In the genomic region with DNA sequence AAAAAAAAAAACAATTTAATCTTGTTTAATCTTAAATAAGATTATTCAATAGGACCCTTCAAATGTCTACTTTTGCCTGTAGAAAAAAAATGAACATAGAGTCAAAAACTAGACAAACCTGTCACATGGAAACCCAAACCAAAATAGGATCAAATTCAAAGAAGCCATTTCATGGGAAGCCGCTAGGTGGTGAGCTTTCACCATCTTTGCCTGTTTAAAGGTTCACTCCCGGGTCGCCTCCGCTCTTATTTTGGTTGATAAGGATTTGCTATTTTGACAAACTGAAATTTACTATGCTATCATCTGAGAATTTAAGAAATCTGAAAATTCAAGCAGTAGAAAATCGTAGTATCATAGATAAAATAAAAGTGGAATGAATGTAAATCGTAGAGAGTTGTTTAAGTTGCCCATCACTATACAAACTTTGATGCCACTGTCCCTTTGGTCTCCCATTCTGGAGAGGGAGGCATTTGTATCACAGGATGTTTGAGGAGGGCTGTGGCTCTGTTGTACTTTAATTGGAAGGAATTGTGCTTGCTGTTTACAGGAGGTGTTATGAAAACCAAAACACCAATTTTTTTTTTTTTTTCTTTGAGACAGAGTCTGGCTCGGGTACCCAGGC, we compare ENCODE assay signal across 8 cellular contexts. TPM values are rescaled to one million over a fixed set of nuclear protein-coding genes. Genes with fewer than 3 reads are reported as not detected.
DNase-seq lines count a peak whose midpoint lies in the region; ATAC-seq and TF ChIP-seq lines count a peak whose summit lies in the region.

No MANE protein-coding gene starts in this region.

- no peak for TF ChIP-seq EP300 in transverse colon (IDR thresholded peaks at IDR 0.05; ENCODE audit: low read depth)

- intact Hi-C loops in breast epithelium (cut with DNase I; ENCODE audit: low total_unique reads) (no loop called here), left colon (cut with DNase I, micrococcal nuclease) (loop anchor here in 1 of 2 donors (10.0 kb wide), 3 partner anchors 307 to 657 kb away; no protein-coding TSS in a partner anchor), transverse colon (cut with DNase I; ENCODE audit: low total_unique reads) (loop anchor here (5.0 to 10.0 kb wide), 2 partner anchors 367 to 1551 kb away; no protein-coding TSS in a partner anchor)

- in situ Hi-C loops in transverse colon (cut with MboI; ENCODE audit: low pct_ligation_motif_present in 1 of 4, low pct_unique_long_range_greater_than_20kb in 1 of 4, low sequenced_read_pairs in 3 of 4): loop anchor here (25.0 kb wide), 5 partner anchors 124 to 1024 kb away; no protein-coding TSS in a partner anchor

- TF ChIP-seq CTCF in breast epithelium (IDR thresholded peaks at IDR 0.05) (peak; percentile 67 to 89 (median 80)), transverse colon (IDR thresholded peaks at IDR 0.05) (peak; percentile 78 to 88 (median 81))

- H3K4me3 ChIP-seq in breast epithelium (no peak overlapping the region), transverse colon (no peak overlapping the region)

- H3K4me1 ChIP-seq in breast epithelium (no peaks in the 10 kb centered on the region), transverse colon (peaks cover 0 to 3% (median 0%) of the 10 kb centered on the region in 4 donors)

- DNase-seq in D341Med (ENCODE audit: low spot score) (peak; percentile 73), HuH-7 (ENCODE audit: low spot score) (peak; percentile 43), NOMO-1 (lab: John Stamatoyannopoulos, UW; ENCODE audit: unreplicated experiment in 2 of 2) (peak; percentile 67 to 70), breast epithelium (ENCODE audit: low spot score in 2 of 2) (peak in 1 of 2 donors; percentile 42), left colon (peak in 1 of 2 donors; percentile 36), transverse colon (peak; percentile 37)

- H3K27ac ChIP-seq in breast epithelium: no peak overlapping the region
- no peak overlapping the region for H3K27ac ChIP-seq in transverse colon

- ATAC-seq in GM19035 (IDR thresholded peaks at IDR 0.05; ENCODE audit: unreplicated experiment) (peak; percentile 71), left colon (peak; percentile 72), HG03025 (IDR thresholded peaks at IDR 0.05; ENCODE audit: low FRiP score, unreplicated experiment) (no peak)

- H3K36me3 ChIP-seq in breast epithelium: no peaks in the 10 kb centered on the region
- H3K36me3 ChIP-seq in transverse colon: no peaks in the 10 kb centered on the region

- H3K27me3 ChIP-seq in breast epithelium: no peaks in the 10 kb centered on the region
- H3K27me3 ChIP-seq in transverse colon: no peaks in the 10 kb centered on the region

- H3K9me3 ChIP-seq in breast epithelium: no peaks in the 10 kb centered on the region
- H3K9me3 ChIP-seq in transverse colon: no peaks in the 10 kb centered on the region

- no peak for TF ChIP-seq POLR2A in breast epithelium (IDR thresholded peaks at IDR 0.05)
- TF ChIP-seq POLR2A in transverse colon (IDR thresholded peaks at IDR 0.05): no peak

- WGBS in transverse colon (ENCODE audit: low coverage in 1 of 2), 2 donors: 16 to 17% methylated on average over 7 of the region's 7 CpGs

RNA-seq across cellular contexts. Expression of gene DNAH5, which starts 43.5 kb away (rescaled TPM):
- total RNA-seq in breast epithelium (10 to 100 TPM in 1 of 3 donors, 1 to 10 TPM in 1, under 1 TPM in 1; 0.48 to 14.4 (median 3.8) TPM), left colon (under 1 TPM; 0.43 to 0.47 TPM), transverse colon (1 to 10 TPM in 1 of 4 donors, under 1 TPM in 3; 0.20 to 1.5 (median 0.53) TPM)
